9 cellular contexts compared by ENCODE assay signal in the genomic region with DNA sequence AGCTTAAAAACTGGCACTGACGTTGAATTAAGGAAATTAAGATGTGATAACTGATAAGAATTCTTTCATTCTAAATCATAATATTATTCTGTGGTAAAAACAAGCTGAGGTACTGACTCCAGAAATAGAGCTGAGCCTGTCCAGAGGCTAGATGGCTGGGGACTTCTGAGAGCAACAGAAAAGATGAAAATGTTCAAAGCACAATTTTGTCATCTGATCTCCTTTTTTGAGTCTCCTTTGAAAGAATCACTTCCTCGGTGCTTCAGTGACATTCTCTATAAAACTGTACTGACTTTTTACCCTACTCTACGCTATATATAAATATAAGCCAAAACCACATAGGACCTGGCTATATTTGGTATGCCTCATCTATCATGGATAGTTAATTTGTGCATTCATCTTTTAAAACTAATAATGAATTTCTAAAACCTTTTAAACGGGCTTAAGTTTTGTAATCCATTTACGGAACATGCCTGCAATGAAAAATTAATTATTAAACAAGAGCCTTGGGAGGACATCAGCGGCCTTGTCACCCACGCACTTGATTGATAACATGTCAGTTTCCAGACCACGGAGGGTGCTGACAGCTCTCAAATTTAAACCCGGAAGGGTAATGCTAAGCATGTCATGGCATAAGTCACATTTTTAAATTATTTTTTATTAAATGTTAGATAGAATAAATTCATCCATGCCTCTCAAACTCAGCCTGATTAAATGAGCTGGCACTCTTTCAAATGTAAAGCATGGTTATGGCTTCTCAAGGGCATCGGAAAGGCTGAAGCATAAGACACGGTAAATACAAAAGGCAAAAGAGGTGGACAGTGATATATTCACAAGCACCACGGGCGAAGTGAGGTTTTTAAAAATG.
DNase-seq lines count a peak whose midpoint lies in the region; ATAC-seq, FAIRE-seq and TF ChIP-seq lines count a peak whose summit lies in the region.
"Had no signal": no experiment of that assay in that cellular context is flagged by ENCODE, and none has a peak within 500 bp of the region (broad histone marks: within the 10 kb centered on the region; RNA-seq: fewer than 3 reads in every experiment).

No MANE protein-coding gene starts in this region.

- H2AFZ ChIP-seq in K562 (ENCODE audit: low read depth, low read length) = peak overlapping the region; percentile 40

- H3K4me1 ChIP-seq in K562 (replicated peaks in 1 of 2; ENCODE audit: control insufficient read depth in 2 of 2, insufficient read depth in 2 of 2, low read length in 2 of 2) = peaks cover 0 to 8% of the 10 kb centered on the region in 2 experiments; a peak in 2 of 5 replicates

- no peaks in the 10 kb centered on the region for H3K79me2 ChIP-seq in K562 (ENCODE audit: control insufficient read depth, insufficient read depth, low read length)

- intact Hi-C loops in K562 (cut with micrococcal nuclease) = no loop called here

- no peaks in the 10 kb centered on the region for H4K20me1 ChIP-seq in K562 (replicated peaks; ENCODE audit: control insufficient read depth, insufficient read depth, low read length)

- H3K27ac Mint-ChIP-seq in progenitor cell of endocrine pancreas = no peak overlapping the region

- peak overlapping the region; percentile 68; the same call in 1 of the 2 replicates for H3K4me2 ChIP-seq in K562 (ENCODE audit: insufficient read depth, low read length)

- CTCF ChIA-PET in K562 (lab: Yijun Ruan, JAX; ENCODE audit: low intra/inter-chr PET ratio) = no interaction called here

- no peak for TF ChIP-seq RAD21 in K562 (CRISPR knock-in tag; conservative IDR thresholded peaks at IDR 0.05 in 1 of 2, IDR thresholded peaks at IDR 0.05 in 1 of 2)

- H3K9me3 ChIP-seq in K562 (replicated peaks; ENCODE audit: control insufficient read depth, insufficient read depth, low read depth, low read length) = no peaks in the 10 kb centered on the region

- H3K9ac ChIP-seq in K562 (ENCODE audit: insufficient read depth in 1 of 2, low read depth in 2 of 2, low read length in 2 of 2) = peak overlapping the region in 1 of 2 experiments; percentile 25; a peak in 1 of 4 replicates

- 22% methylated on average over 13 of the region's 13 CpGs for WGBS in K562 (ENCODE audit: insufficient coverage, low coverage, missing lambda C conversion rate)

- no TSS peak for BruUV-seq in K562 (replicated peaks; lab: Mats Ljungman, UMichigan)

- TF ChIP-seq CTCF in K562 (IDR thresholded peaks at IDR 0.05 in 2 of 3, conservative IDR thresholded peaks at IDR 0.05 in 1 of 3; ENCODE audit: insufficient read depth in 2 of 3, low read depth in 1 of 3, low read length in 3 of 3) = no peak
- TF ChIP-seq CTCF in progenitor cell of endocrine pancreas (IDR thresholded peaks at IDR 0.05; ENCODE audit: unreplicated experiment) = no peak

- ATAC-seq in GM19023 (IDR thresholded peaks at IDR 0.05; ENCODE audit: unreplicated experiment) (peak; percentile 40), HG02981 (IDR thresholded peaks at IDR 0.05; ENCODE audit: unreplicated experiment) (peak; percentile 34), K562 (peak; percentile 73)

- peaks cover 3% of the 10 kb centered on the region for H3K9me3 Mint-ChIP-seq in progenitor cell of endocrine pancreas (ENCODE audit: low read depth)

- no peak for TF ChIP-seq EP300 in K562 (IDR thresholded peaks at IDR 0.05; ENCODE audit: low read length)

- H3K4me3 Mint-ChIP-seq in progenitor cell of endocrine pancreas (ENCODE audit: low read depth) = peak overlapping the region; percentile 63

- H3K27ac ChIP-seq in K562 (ENCODE audit: extremely low read depth, low read depth, low read length) = no peak overlapping the region

- no peaks in the 10 kb centered on the region for H3K9me1 ChIP-seq in K562 (ENCODE audit: control insufficient read depth, insufficient read depth, low read length)

- no peaks in the 10 kb centered on the region for H3K27me3 ChIP-seq in K562 (ENCODE audit: control insufficient read depth in 2 of 2, insufficient read depth in 2 of 2, low read length in 2 of 2)

- H3K27me3 Mint-ChIP-seq in progenitor cell of endocrine pancreas = no peaks in the 10 kb centered on the region

- in situ Hi-C loops in K562 (cut with MboI) = no loop called here

- peaks cover 4% of the 10 kb centered on the region for H3K4me1 Mint-ChIP-seq in progenitor cell of endocrine pancreas (ENCODE audit: low read depth)

- H3K36me3 ChIP-seq in K562 (ENCODE audit: control insufficient read depth, insufficient read depth, low read length) = no peaks in the 10 kb centered on the region

- POLR2A ChIA-PET in K562 (lab: Yijun Ruan, JAX) = interaction anchor here (0.5 kb wide), 1 partner anchor 1146 kb away, joined by 3 read pairs; no protein-coding TSS in a partner anchor

- no peak for TF ChIP-seq POLR2A in K562 (conservative IDR thresholded peaks at IDR 0.05)

- no peak for FAIRE-seq in K562 (lab: Jason Lieb, UNC)
- FAIRE-seq: bronchial epithelial cell had no signal

- H3K4me3 ChIP-seq in K562 = peak overlapping the region; percentile 21; the same call in 1 of the 2 replicates

- H3K36me3 Mint-ChIP-seq in progenitor cell of endocrine pancreas (ENCODE audit: insufficient read depth) = no peaks in the 10 kb centered on the region

- DNase-seq in K562 (ENCODE audit: extremely low read depth in 1 of 4, low spot score in 3 of 4) (peak in 1 of 4 experiments; percentile 14), progenitor cell of endocrine pancreas (ENCODE audit: low spot score, unreplicated experiment) (no peak), dedifferentiated amniotic fluid mesenchymal stem cell (ENCODE audit: extremely low spot score) (no peak), NCI-H1694 treated with DMSO at 0.1 percent for 48 hours (lab: John Stamatoyannopoulos, UW) (no peak)
- DNase-seq in activated CD4-positive, alpha-beta T cell treated with anti-CD3 and anti-CD28 coated beads for 4 hours = no peak
- DNase-seq in stimulated activated CD8-positive, alpha-beta memory T cell treated with anti-CD3 and anti-CD28 coated beads, Interleukin-4, amount 100 ng/mL, for 48 hours = no peak

TF ChIP-seq in K562, 482 proteins besides CTCF, POLR2A, EP300 and RAD21 (continues in another document):
- no peak for TF ChIP-seq CEBPG (CRISPR knock-in tag; IDR thresholded peaks at IDR 0.05)
- no peak for TF ChIP-seq CEBPG (tag; conservative IDR thresholded peaks at IDR 0.05 in 1 of 2, IDR thresholded peaks at IDR 0.05 in 1 of 2)
- TF ChIP-seq HNRNPL (IDR thresholded peaks at IDR 0.05; ENCODE audit: low read depth, low read length) = no peak
- TF ChIP-seq, protein P1, sequence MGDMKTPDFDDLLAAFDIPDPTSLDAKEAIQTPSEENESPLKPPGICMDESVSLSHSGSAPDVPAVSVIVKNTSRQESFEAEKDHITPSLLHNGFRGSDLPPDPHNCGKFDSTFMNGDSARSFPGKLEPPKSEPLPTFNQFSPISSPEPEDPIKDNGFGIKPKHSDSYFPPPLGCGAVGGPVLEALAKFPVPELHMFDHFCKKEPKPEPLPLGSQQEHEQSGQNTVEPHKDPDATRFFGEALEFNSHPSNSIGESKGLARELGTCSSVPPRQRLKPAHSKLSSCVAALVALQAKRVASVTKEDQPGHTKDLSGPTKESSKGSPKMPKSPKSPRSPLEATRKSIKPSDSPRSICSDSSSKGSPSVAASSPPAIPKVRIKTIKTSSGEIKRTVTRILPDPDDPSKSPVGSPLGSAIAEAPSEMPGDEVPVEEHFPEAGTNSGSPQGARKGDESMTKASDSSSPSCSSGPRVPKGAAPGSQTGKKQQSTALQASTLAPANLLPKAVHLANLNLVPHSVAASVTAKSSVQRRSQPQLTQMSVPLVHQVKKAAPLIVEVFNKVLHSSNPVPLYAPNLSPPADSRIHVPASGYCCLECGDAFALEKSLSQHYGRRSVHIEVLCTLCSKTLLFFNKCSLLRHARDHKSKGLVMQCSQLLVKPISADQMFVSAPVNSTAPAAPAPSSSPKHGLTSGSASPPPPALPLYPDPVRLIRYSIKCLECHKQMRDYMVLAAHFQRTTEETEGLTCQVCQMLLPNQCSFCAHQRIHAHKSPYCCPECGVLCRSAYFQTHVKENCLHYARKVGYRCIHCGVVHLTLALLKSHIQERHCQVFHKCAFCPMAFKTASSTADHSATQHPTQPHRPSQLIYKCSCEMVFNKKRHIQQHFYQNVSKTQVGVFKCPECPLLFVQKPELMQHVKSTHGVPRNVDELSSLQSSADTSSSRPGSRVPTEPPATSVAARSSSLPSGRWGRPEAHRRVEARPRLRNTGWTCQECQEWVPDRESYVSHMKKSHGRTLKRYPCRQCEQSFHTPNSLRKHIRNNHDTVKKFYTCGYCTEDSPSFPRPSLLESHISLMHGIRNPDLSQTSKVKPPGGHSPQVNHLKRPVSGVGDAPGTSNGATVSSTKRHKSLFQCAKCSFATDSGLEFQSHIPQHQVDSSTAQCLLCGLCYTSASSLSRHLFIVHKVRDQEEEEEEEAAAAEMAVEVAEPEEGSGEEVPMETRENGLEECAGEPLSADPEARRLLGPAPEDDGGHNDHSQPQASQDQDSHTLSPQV (IDR thresholded peaks at IDR 0.05) = no peak
- no peak for TF ChIP-seq MXI1 (IDR thresholded peaks at IDR 0.05; ENCODE audit: low read depth, low read length)
- no peak for TF ChIP-seq ASH1L (IDR thresholded peaks at IDR 0.05; ENCODE audit: borderline replicate concordance, low read depth, partially characterized antibody)
- TF ChIP-seq FOXJ3 (CRISPR knock-in tag; IDR thresholded peaks at IDR 0.05) = no peak
- TF ChIP-seq EGR1 (conservative IDR thresholded peaks at IDR 0.05) = peak; percentile 47; the same call in 1 of the 2 replicates
- TF ChIP-seq CXXC5 (CRISPR knock-in tag; IDR thresholded peaks at IDR 0.05) = peak; percentile 52
- no peak for TF ChIP-seq ELF1 (tag; IDR thresholded peaks at IDR 0.05)
- no peak for TF ChIP-seq MYC (IDR thresholded peaks at IDR 0.05; ENCODE audit: low read depth, low read length)
- no peak for TF ChIP-seq MYC (CRISPR knock-in tag; IDR thresholded peaks at IDR 0.05; ENCODE audit: borderline replicate concordance, low read depth)
- no peak for TF ChIP-seq TAF9B (IDR thresholded peaks at IDR 0.05; ENCODE audit: partially characterized antibody)
- no peak for TF ChIP-seq ZNF253 (CRISPR knock-in tag; conservative IDR thresholded peaks at IDR 0.05)
- TF ChIP-seq SOX6 (IDR thresholded peaks at IDR 0.05) = no peak
- peak; percentile 91 for TF ChIP-seq MEIS2 (IDR thresholded peaks at IDR 0.05; ENCODE audit: partially characterized antibody)
- no peak for TF ChIP-seq CC2D1A (IDR thresholded peaks at IDR 0.05)
- TF ChIP-seq SMARCE1 (IDR thresholded peaks at IDR 0.05) = 0 out of 2 replicates have a peak, but pooled peaks have one; percentile 1
- no peak for TF ChIP-seq HMG20A (CRISPR knock-in tag; conservative IDR thresholded peaks at IDR 0.05)
- 0 out of 2 replicates have a peak, but pooled peaks have one; percentile 24 for TF ChIP-seq C11orf30 (IDR thresholded peaks at IDR 0.05; ENCODE audit: low read depth)
- TF ChIP-seq BACH1 (tag; IDR thresholded peaks at IDR 0.05) = 0 out of 2 replicates have a peak, but pooled peaks have one; percentile 7
